In the genomic region with DNA sequence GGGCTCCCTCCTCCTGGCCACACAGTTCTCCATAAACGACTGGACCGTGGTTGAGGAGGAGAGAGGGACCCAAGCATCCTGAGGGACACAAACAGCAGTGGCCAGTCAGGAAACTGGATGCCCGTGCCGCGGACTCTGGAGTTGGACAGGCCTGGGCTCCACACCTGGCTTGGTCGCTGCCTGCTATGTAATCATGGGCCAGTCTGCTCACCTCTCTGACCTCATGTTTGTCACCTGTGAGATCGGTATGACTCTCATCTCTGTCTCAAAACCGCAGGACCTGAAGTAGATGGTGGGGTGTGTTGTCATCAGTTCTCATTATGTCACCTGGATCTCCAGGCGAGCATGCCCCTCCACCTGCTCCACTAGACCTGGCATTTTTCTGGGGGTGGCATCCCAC, we compare ENCODE assay signal across 1 cellular context.
TF ChIP-seq lines count a peak whose summit lies in the region.

No MANE protein-coding gene starts in this region.

TF ChIP-seq in SK-N-SH treated with all-trans-retinoic acid at 6 μM for 48 hours, 23 proteins besides CTCF, POLR2A, EP300 and RAD21 (continued from another document):
- no peak for TF ChIP-seq PATZ1 (CRISPR knock-in tag; IDR thresholded peaks at IDR 0.05; ENCODE audit: borderline replicate concordance)
- no peak for TF ChIP-seq ARNTL (CRISPR knock-in tag; IDR thresholded peaks at IDR 0.05; ENCODE audit: borderline replicate concordance, low read depth)
- no peak for TF ChIP-seq ZNF70 (CRISPR knock-in tag; IDR thresholded peaks at IDR 0.05)
- TF ChIP-seq ZFP3 (CRISPR knock-in tag; IDR thresholded peaks at IDR 0.05) = no peak
- TF ChIP-seq ZNF565 (CRISPR knock-in tag; conservative IDR thresholded peaks at IDR 0.05; ENCODE audit: low read depth) = no peak
- TF ChIP-seq ESRRG (CRISPR knock-in tag; IDR thresholded peaks at IDR 0.05) = no peak
- TF ChIP-seq, protein P1, sequence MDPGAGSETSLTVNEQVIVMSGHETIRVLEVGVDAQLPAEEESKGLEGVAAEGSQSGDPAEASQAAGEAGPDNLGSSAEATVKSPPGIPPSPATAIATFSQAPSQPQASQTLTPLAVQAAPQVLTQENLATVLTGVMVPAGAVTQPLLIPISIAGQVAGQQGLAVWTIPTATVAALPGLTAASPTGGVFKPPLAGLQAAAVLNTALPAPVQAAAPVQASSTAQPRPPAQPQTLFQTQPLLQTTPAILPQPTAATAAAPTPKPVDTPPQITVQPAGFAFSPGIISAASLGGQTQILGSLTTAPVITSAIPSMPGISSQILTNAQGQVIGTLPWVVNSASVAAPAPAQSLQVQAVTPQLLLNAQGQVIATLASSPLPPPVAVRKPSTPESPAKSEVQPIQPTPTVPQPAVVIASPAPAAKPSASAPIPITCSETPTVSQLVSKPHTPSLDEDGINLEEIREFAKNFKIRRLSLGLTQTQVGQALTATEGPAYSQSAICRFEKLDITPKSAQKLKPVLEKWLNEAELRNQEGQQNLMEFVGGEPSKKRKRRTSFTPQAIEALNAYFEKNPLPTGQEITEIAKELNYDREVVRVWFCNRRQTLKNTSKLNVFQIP (CRISPR knock-in tag; IDR thresholded peaks at IDR 0.05; ENCODE audit: borderline replicate concordance, low read depth) = no peak
- TF ChIP-seq ZNF8 (CRISPR knock-in tag; IDR thresholded peaks at IDR 0.05) = no peak
- TF ChIP-seq CSDC2 (CRISPR knock-in tag; IDR thresholded peaks at IDR 0.05) = no peak
- no peak for TF ChIP-seq GLIS3 (CRISPR knock-in tag; IDR thresholded peaks at IDR 0.05)
- TF ChIP-seq TSHZ2 (CRISPR knock-in tag; IDR thresholded peaks at IDR 0.05) = no peak
- no peak for TF ChIP-seq TCF4 (CRISPR knock-in tag; IDR thresholded peaks at IDR 0.05; ENCODE audit: borderline replicate concordance)
- TF ChIP-seq PPARA (CRISPR knock-in tag; IDR thresholded peaks at IDR 0.05; ENCODE audit: borderline replicate concordance) = no peak
TF ChIP-seq in SK-N-SH treated with all-trans-retinoic acid at 6 μM for 48 hours: peak in this region for 0.
